ENCODE assay signal across 9 cellular contexts in the genomic region with DNA sequence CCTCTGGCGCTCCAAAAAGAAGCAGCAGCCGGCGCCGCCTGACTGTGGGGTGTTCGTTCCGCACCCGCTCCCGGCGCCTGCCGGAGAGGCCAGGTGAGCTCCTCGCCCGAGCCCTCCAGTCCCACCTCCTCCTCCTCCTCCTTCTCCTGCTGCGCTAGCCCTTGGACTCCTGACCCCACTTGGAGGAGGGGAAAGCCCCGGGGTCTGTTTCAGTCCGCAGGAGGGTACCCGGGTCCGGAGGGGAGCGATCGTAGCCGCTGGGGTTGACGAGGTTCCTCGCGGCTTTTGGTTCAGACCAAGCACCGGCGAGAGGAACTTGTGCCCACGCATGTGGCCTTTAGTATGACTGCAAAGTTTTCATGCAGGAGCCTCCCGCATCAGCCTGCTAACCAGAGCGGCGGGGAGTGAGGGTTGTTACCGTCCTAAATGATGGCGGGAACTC. TPM values are rescaled to one million over a fixed set of nuclear protein-coding genes. Genes with fewer than 3 reads are reported as not detected.
DNase-seq lines count a peak whose midpoint lies in the region; ATAC-seq and TF ChIP-seq lines count a peak whose summit lies in the region.
"Had no signal": no experiment of that assay in that cellular context is flagged by ENCODE, and none has a peak within 500 bp of the region (broad histone marks: within the 10 kb centered on the region; RNA-seq: fewer than 3 reads in every experiment).

No MANE protein-coding gene starts in this region.

- H2AFZ ChIP-seq in fibroblast of lung (ENCODE audit: low read length) (peak overlapping the region; percentile 35), parathyroid adenoma (peak overlapping the region; percentile 99)

- H3K36me3 Mint-ChIP-seq in activated CD8-positive, alpha-beta T cell treated with anti-CD3 and anti-CD28 coated beads for 36 hours (ENCODE audit: low read depth), result no peaks in the 10 kb centered on the region

- H3K4me1 Mint-ChIP-seq in activated CD8-positive, alpha-beta T cell treated with anti-CD3 and anti-CD28 coated beads for 36 hours (ENCODE audit: low read depth), result peaks cover 10% of the 10 kb centered on the region

- TF ChIP-seq CTCF in HL-60 (IDR thresholded peaks at IDR 0.05; ENCODE audit: insufficient read depth, low read length) (no peak), fibroblast of lung (conservative IDR thresholded peaks at IDR 0.05 in 1 of 2, IDR thresholded peaks at IDR 0.05 in 1 of 2; ENCODE audit: low read depth in 1 of 2, low read length in 2 of 2) (no peak), parathyroid adenoma (IDR thresholded peaks at IDR 0.05) (no peak)
- no peak for TF ChIP-seq CTCF in activated CD8-positive, alpha-beta T cell treated with anti-CD3 and anti-CD28 coated beads for 36 hours (IDR thresholded peaks at IDR 0.05)

- CTCF ChIA-PET in activated CD8-positive, alpha-beta T cell treated with anti-CD3 and anti-CD28 coated beads for 36 hours (lab: Charles Lee), result interaction anchor here (0.6 to 2.5 kb wide), 36 partner anchors 9 to 616 kb away, joined by 3 to 28 read pairs (median 4); partner anchors contain the start of gene ATG5

- H3K27ac ChIP-seq in HL-60 (replicated peaks), result no peak overlapping the region
- H3K27ac ChIP-seq in fibroblast of lung (ENCODE audit: insufficient read depth, low read length), result no peak overlapping the region
- peak overlapping the region; percentile 45 for H3K27ac ChIP-seq in parathyroid adenoma
- H3K27ac ChIP-seq: BLaER1 treated with 17β-estradiol and CSF1 and Interleukin-3, amounts not matched to agents 10 nM and 100 nM had no signal

- H3K4me2 ChIP-seq in fibroblast of lung (ENCODE audit: extremely low read depth, insufficient read depth, low read length), result peak overlapping the region; percentile 85
- H3K4me2 ChIP-seq in parathyroid adenoma (ENCODE audit: low read length), result peak overlapping the region; percentile 75
- H3K4me2 ChIP-seq: BLaER1 treated with 17β-estradiol and CSF1 and Interleukin-3, amounts not matched to agents 10 nM and 100 nM had no signal

- no peak overlapping the region for H3K27ac Mint-ChIP-seq in activated CD8-positive, alpha-beta T cell treated with anti-CD3 and anti-CD28 coated beads for 36 hours

- H3K4me3 ChIP-seq in HL-60 (replicated peaks; ENCODE audit: insufficient read depth, low read length) (peak overlapping the region; percentile 45), fibroblast of lung (replicated peaks in 1 of 4; ENCODE audit: control extremely low read depth in 1 of 4, insufficient read depth in 1 of 4, low read depth in 3 of 4, low read length in 4 of 4) (peak overlapping the region; percentile 37 to 47 (median 38)), parathyroid adenoma (ENCODE audit: low read depth, low read length) (peak overlapping the region; percentile 57)
- H3K4me3 ChIP-seq: BLaER1 treated with 17β-estradiol and CSF1 and Interleukin-3, amounts not matched to agents 10 nM and 100 nM had no signal

- peak; percentile 35 for ATAC-seq in activated CD8-positive, alpha-beta T cell treated with anti-CD3 and anti-CD28 coated beads for 36 hours

- H3K79me2 ChIP-seq in fibroblast of lung (ENCODE audit: control insufficient read depth, insufficient read depth, low read length) (no peaks in the 10 kb centered on the region), parathyroid adenoma (no peaks in the 10 kb centered on the region)

- H3K27me3 ChIP-seq in HL-60 (ENCODE audit: insufficient read depth, poor library complexity, severe bottlenecking) (no peaks in the 10 kb centered on the region), fibroblast of lung (ENCODE audit: control insufficient read depth, insufficient read depth, low read length) (peaks cover 26% of the 10 kb centered on the region), parathyroid adenoma (ENCODE audit: control insufficient read depth, insufficient read depth, low read length) (no peaks in the 10 kb centered on the region)
- H3K27me3 ChIP-seq: BLaER1 treated with 17β-estradiol and CSF1 and Interleukin-3, amounts not matched to agents 10 nM and 100 nM had no signal

- no peaks in the 10 kb centered on the region for H4K20me1 ChIP-seq in fibroblast of lung (ENCODE audit: control insufficient read depth, extremely low read depth, insufficient read depth, low read length)
- H4K20me1 ChIP-seq: BLaER1 treated with 17β-estradiol and CSF1 and Interleukin-3, amounts not matched to agents 10 nM and 100 nM had no signal

- peak; percentile 80 for DNase-seq in NCI-H146 (lab: John Stamatoyannopoulos, UW)
- DNase-seq in NCI-H146 treated with DMSO at 0.1 percent for 48 hours (lab: John Stamatoyannopoulos, UW; ENCODE audit: unreplicated experiment), result no peak
- DNase-seq in HL-60 (ENCODE audit: low read depth in 1 of 2, low spot score in 1 of 2), result peak; percentile 7 to 47
- peak; percentile 64 for DNase-seq in activated CD8-positive, alpha-beta T cell treated with anti-CD3 and anti-CD28 coated beads for 36 hours
- no peak for DNase-seq in fibroblast of lung (ENCODE audit: low read depth in 2 of 2)
- no peak for DNase-seq in Ammon's horn (ENCODE audit: low spot score)
- no peak for DNase-seq in NCI-H128 (lab: John Stamatoyannopoulos, UW; ENCODE audit: unreplicated experiment)

- H3K4me3 Mint-ChIP-seq in activated CD8-positive, alpha-beta T cell treated with anti-CD3 and anti-CD28 coated beads for 36 hours, result peak overlapping the region; percentile 68

- POLR2A ChIA-PET in activated CD8-positive, alpha-beta T cell treated with anti-CD3 and anti-CD28 coated beads for 36 hours (lab: Charles Lee), result no interaction called here

- no peaks in the 10 kb centered on the region for H3K9me3 ChIP-seq in fibroblast of lung (ENCODE audit: control insufficient read depth, insufficient read depth, low read depth, low read length)
- H3K9me3 ChIP-seq in parathyroid adenoma (ENCODE audit: control insufficient read depth, low read length), result no peaks in the 10 kb centered on the region

- no peaks in the 10 kb centered on the region for H3K4me1 ChIP-seq in fibroblast of lung (ENCODE audit: control insufficient read depth, extremely low read depth, insufficient read depth, low read length)
- H3K4me1 ChIP-seq in parathyroid adenoma, result no peaks in the 10 kb centered on the region
- H3K4me1 ChIP-seq: BLaER1 treated with 17β-estradiol and CSF1 and Interleukin-3, amounts not matched to agents 10 nM and 100 nM had no signal

- no peaks in the 10 kb centered on the region for H3K36me3 ChIP-seq in fibroblast of lung (ENCODE audit: control insufficient read depth, insufficient read depth, low read length)
- H3K36me3 ChIP-seq in parathyroid adenoma (ENCODE audit: control insufficient read depth, insufficient read depth, low read length), result no peaks in the 10 kb centered on the region
- H3K36me3 ChIP-seq: BLaER1 treated with 17β-estradiol and CSF1 and Interleukin-3, amounts not matched to agents 10 nM and 100 nM had no signal

- peaks cover 40% of the 10 kb centered on the region for H3K27me3 Mint-ChIP-seq in activated CD8-positive, alpha-beta T cell treated with anti-CD3 and anti-CD28 coated beads for 36 hours

- H3K9me3 Mint-ChIP-seq in activated CD8-positive, alpha-beta T cell treated with anti-CD3 and anti-CD28 coated beads for 36 hours, result no peaks in the 10 kb centered on the region

- intact Hi-C loops in activated CD8-positive, alpha-beta T cell treated with anti-CD3 and anti-CD28 coated beads for 36 hours (cut with micrococcal nuclease), result no loop called here

- no peak overlapping the region for H3K9ac ChIP-seq in fibroblast of lung (ENCODE audit: insufficient read depth, low read length)
- no peak overlapping the region for H3K9ac ChIP-seq in parathyroid adenoma
- H3K9ac ChIP-seq: BLaER1 treated with 17β-estradiol and CSF1 and Interleukin-3, amounts not matched to agents 10 nM and 100 nM had no signal

RNA-seq across cellular contexts. Expression of gene CRYBG1, which starts 0.5 kb away (rescaled TPM):
- total RNA-seq in activated CD8-positive, alpha-beta T cell treated with anti-CD3 and anti-CD28 coated beads for 36 hours, result 10 to 100 TPM; 20.8 to 21.1 TPM
- total RNA-seq in fibroblast of lung, result 2.1 and 10.1 TPM in 2 replicates
- polyA plus RNA-seq in fibroblast of lung, result 4.3 and 6.3 TPM in 2 replicates
- polyA plus RNA-seq in fibroblast of lung (2012), result 4.4 and 5.4 TPM in 2 replicates
- polyA minus RNA-seq in fibroblast of lung (ENCODE audit: low replicate concordance), result 2.7 and 3.4 TPM in 2 replicates

RNA-seq across cellular contexts. Expression of gene ATG5, which starts 35.5 kb away (rescaled TPM):
- 10 to 100 TPM; 31.2 to 32.4 TPM for total RNA-seq in activated CD8-positive, alpha-beta T cell treated with anti-CD3 and anti-CD28 coated beads for 36 hours
- total RNA-seq in fibroblast of lung, result 63.4 and 64.7 TPM in 2 replicates
- 33.3 and 38.6 TPM in 2 replicates for polyA plus RNA-seq in fibroblast of lung
- polyA plus RNA-seq in fibroblast of lung (2012), result 22.9 and 23.3 TPM in 2 replicates
- polyA minus RNA-seq in fibroblast of lung (ENCODE audit: low replicate concordance), result 2.3 and 8.2 TPM in 2 replicates

Comparison
In these comparisons a context has a peak if more than half of its experiments do, and no peak if none do; other contexts are left out.
1. DNase-seq: peak in NCI-H146 (single experiment), HL-60 (2 of 2) and activated CD8-positive, alpha-beta T cell treated with anti-CD3 and anti-CD28 coated beads for 36 hours (single experiment); none in NCI-H146 treated with DMSO at 0.1 percent for 48 hours (single experiment), fibroblast of lung (0 of 2), Ammon's horn (single experiment) and NCI-H128 (single experiment).
2. Peak in every context shown above with its lines, with median percentiles within 50 percentile points of each other: H3K4me3 ChIP-seq.